ENCODE assay signal across 14 cellular contexts in the genomic region with DNA sequence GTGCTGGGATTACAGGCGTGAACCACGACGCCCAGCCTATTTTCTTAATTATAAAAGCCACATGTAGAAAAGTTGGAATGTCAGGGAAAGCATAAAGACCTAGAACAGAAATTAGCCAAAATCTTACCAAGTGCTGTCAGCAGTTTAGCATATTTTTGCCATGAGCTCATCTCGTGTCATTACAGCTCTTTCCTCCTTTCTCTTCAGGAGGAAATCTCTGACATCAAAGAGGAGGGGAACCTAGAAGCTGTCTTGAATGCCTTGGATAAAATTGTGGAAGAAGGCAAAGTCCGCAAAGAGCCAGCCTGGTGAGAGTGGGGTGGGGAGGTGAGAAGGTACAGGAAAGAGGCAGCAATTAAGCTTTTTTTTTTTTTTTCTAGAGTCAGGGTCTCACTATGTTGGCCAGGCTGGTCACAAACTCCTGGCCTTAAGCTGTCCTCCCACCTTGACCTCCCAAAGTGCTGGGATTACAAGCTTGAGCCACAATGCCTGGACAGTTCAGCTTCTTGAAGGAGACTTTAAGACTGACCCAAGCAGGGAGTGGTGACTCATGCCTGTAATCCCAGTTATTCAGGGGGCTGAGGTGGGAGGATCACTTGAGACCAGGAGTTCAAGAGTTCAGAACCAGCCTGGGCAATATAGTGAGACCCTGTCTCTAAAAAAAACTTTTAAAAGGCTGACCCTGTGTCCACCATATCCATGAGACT. TPM values are rescaled to one million over a fixed set of nuclear protein-coding genes. Genes with fewer than 3 reads are reported as not detected.
A peak's percentile ranks its signal among the peaks of the same experiment; 100 is the strongest.
DNase-seq lines count a peak whose midpoint lies in the region; ATAC-seq and TF ChIP-seq lines count a peak whose summit lies in the region.
"Had no signal": no experiment of that assay in that cellular context is flagged by ENCODE, and none has a peak within 500 bp of the region (broad histone marks: within the 10 kb centered on the region; RNA-seq: fewer than 3 reads in every experiment).

No MANE protein-coding gene starts in this region.

- H3K4me1 ChIP-seq in foreskin keratinocyte = peaks cover 6% of the 10 kb centered on the region
- H3K4me1 ChIP-seq: colonic mucosa, transverse colon had no signal

- H3K27ac Mint-ChIP-seq in activated T-cell treated with anti-CD3 and anti-CD28 coated beads, Interleukin-2, amount 50 U/mL, for 72 hours = no peak overlapping the region
- H3K27ac Mint-ChIP-seq: activated B cell treated with CpG ODN at 0.5 μM for 24 hours, H9, memory B cell had no signal

- DNase-seq in AG10803 (ENCODE audit: low read depth) (peak; percentile 90), M059J (ENCODE audit: low read depth) (peak; percentile 82), choroid plexus epithelial cell (ENCODE audit: low read depth) (peak; percentile 87), myocyte (ENCODE audit: low read depth) (peak; percentile 50), foreskin keratinocyte (no peak), NCI-H128 (lab: John Stamatoyannopoulos, UW; ENCODE audit: unreplicated experiment) (no peak)
- no peak for DNase-seq in activated T-cell treated with anti-CD3 and anti-CD28 coated beads, Interleukin-2, amount 50 U/mL, for 72 hours
- no peak for DNase-seq in stimulated activated CD4-positive, alpha-beta T cell treated with anti-CD3 and anti-CD28 coated beads, Interleukin-4, amount 100 ng/mL, for 1 hour
- DNase-seq: activated B cell treated with CpG ODN at 0.5 μM for 24 hours, colonic mucosa, COR-L47, H9, transverse colon had no signal

- no peaks in the 10 kb centered on the region for H3K27me3 ChIP-seq in foreskin keratinocyte
- H3K27me3 ChIP-seq: colonic mucosa, transverse colon had no signal

- H3K4me3 ChIP-seq in AG10803 (ENCODE audit: low read length) (no peak overlapping the region), choroid plexus epithelial cell (ENCODE audit: low read depth, low read length) (no peak overlapping the region)
- H3K4me3 ChIP-seq: colonic mucosa, transverse colon had no signal

- H3K27ac ChIP-seq in foreskin keratinocyte = no peak overlapping the region
- H3K27ac ChIP-seq: colonic mucosa, transverse colon had no signal

- peaks cover 9 to 22% of the 10 kb centered on the region in 2 donors for H3K36me3 Mint-ChIP-seq in activated T-cell treated with anti-CD3 and anti-CD28 coated beads, Interleukin-2, amount 50 U/mL, for 72 hours (ENCODE audit: insufficient read depth in 2 of 2)

- no peak overlapping the region for H3K4me3 Mint-ChIP-seq in activated T-cell treated with anti-CD3 and anti-CD28 coated beads, Interleukin-2, amount 50 U/mL, for 72 hours
- H3K4me3 Mint-ChIP-seq: activated B cell treated with CpG ODN at 0.5 μM for 24 hours, H9, memory B cell had no signal

- no peak for ATAC-seq in foreskin keratinocyte
- no peak for ATAC-seq in activated T-cell treated with anti-CD3 and anti-CD28 coated beads, Interleukin-2, amount 50 U/mL, for 72 hours (replicated peaks in 1 of 2)

- TF ChIP-seq CTCF in AG10803 (conservative IDR thresholded peaks at IDR 0.05; ENCODE audit: low read length) (no peak), choroid plexus epithelial cell (conservative IDR thresholded peaks at IDR 0.05; ENCODE audit: low read depth, low read length) (no peak), foreskin keratinocyte (conservative IDR thresholded peaks at IDR 0.05) (no peak)

- H3K9me3 Mint-ChIP-seq in activated T-cell treated with anti-CD3 and anti-CD28 coated beads, Interleukin-2, amount 50 U/mL, for 72 hours = no peaks in the 10 kb centered on the region
- H3K9me3 Mint-ChIP-seq: activated B cell treated with CpG ODN at 0.5 μM for 24 hours, H9, memory B cell had no signal

- H3K27me3 Mint-ChIP-seq in activated T-cell treated with anti-CD3 and anti-CD28 coated beads, Interleukin-2, amount 50 U/mL, for 72 hours (ENCODE audit: low read depth) = no peaks in the 10 kb centered on the region
- H3K27me3 Mint-ChIP-seq: activated B cell treated with CpG ODN at 0.5 μM for 24 hours, memory B cell had no signal

- no peaks in the 10 kb centered on the region for H3K4me1 Mint-ChIP-seq in activated T-cell treated with anti-CD3 and anti-CD28 coated beads, Interleukin-2, amount 50 U/mL, for 72 hours (ENCODE audit: low read depth)
- H3K4me1 Mint-ChIP-seq: activated B cell treated with CpG ODN at 0.5 μM for 24 hours, H9, memory B cell had no signal

RNA-seq across cellular contexts. Expression of a gene that starts 8.4 kb away (rescaled TPM):
- not detected in 2 replicates for total RNA-seq in M059J (2014; rRNA removed; shearing (Covaris generic))
- total RNA-seq in myocyte = 152 and 378 TPM in 2 replicates
- polyA plus RNA-seq in myocyte (2012) = 15.9 TPM
- 0.14 and 0.34 TPM in 2 replicates for total RNA-seq in foreskin keratinocyte
- 0.32 and 0.37 TPM in 2 replicates for polyA plus RNA-seq in foreskin keratinocyte
- 1 to 10 TPM; 6.8 to 7.4 TPM for total RNA-seq in activated T-cell treated with anti-CD3 and anti-CD28 coated beads, Interleukin-2, amount 50 U/mL, for 72 hours

RNA-seq across cellular contexts. Expression of a gene that starts 14.3 kb away (rescaled TPM):
- 0.37 and 1.0 TPM in 2 replicates for total RNA-seq in M059J (2014; rRNA removed; shearing (Covaris generic))
- total RNA-seq in myocyte (1.1 and 4.1 TPM in 2 replicates), foreskin keratinocyte (0.63 and 1.2 TPM in 2 replicates)
- 5.3 TPM for polyA plus RNA-seq in myocyte (2012)
- 1.1 and 1.8 TPM in 2 replicates for polyA plus RNA-seq in foreskin keratinocyte
- 10 to 100 TPM in 1 of 2 donors, 1 to 10 TPM in 1; 9.6 to 10.4 TPM for total RNA-seq in activated T-cell treated with anti-CD3 and anti-CD28 coated beads, Interleukin-2, amount 50 U/mL, for 72 hours

RNA-seq across cellular contexts. Expression of a gene that starts 20.8 kb away (rescaled TPM):
- 96.1 and 109 TPM in 2 replicates for total RNA-seq in M059J (2014; rRNA removed; shearing (Covaris generic))
- total RNA-seq in myocyte (81.1 and 85.0 TPM in 2 replicates), foreskin keratinocyte (54.7 and 56.2 TPM in 2 replicates)
- 37.9 TPM for polyA plus RNA-seq in myocyte (2012)
- 75.0 and 76.1 TPM in 2 replicates for polyA plus RNA-seq in foreskin keratinocyte
- 100 to 1,000 TPM; 122 to 127 TPM for total RNA-seq in activated T-cell treated with anti-CD3 and anti-CD28 coated beads, Interleukin-2, amount 50 U/mL, for 72 hours

RNA-seq across cellular contexts. Expression of a gene that starts 39.7 kb away (rescaled TPM):
- 18.5 and 25.8 TPM in 2 replicates for total RNA-seq in M059J (2014; rRNA removed; shearing (Covaris generic))
- total RNA-seq in myocyte = 12.5 and 15.9 TPM in 2 replicates
- polyA plus RNA-seq in myocyte (2012) = 18.8 TPM
- 18.4 and 18.5 TPM in 2 replicates for total RNA-seq in foreskin keratinocyte
- 12.4 and 14.2 TPM in 2 replicates for polyA plus RNA-seq in foreskin keratinocyte
- total RNA-seq in activated T-cell treated with anti-CD3 and anti-CD28 coated beads, Interleukin-2, amount 50 U/mL, for 72 hours = 10 to 100 TPM; 52.3 to 71.0 TPM

RNA-seq across cellular contexts. Expression of a gene that starts 49.1 kb away (rescaled TPM):
- total RNA-seq in M059J (2014; rRNA removed; shearing (Covaris generic)) = 66.7 and 97.0 TPM in 2 replicates
- total RNA-seq in myocyte (104 TPM in 2 replicates), foreskin keratinocyte (58.3 and 60.9 TPM in 2 replicates)
- 72.8 TPM for polyA plus RNA-seq in myocyte (2012)
- polyA plus RNA-seq in foreskin keratinocyte = 32.9 and 35.3 TPM in 2 replicates
- total RNA-seq in activated T-cell treated with anti-CD3 and anti-CD28 coated beads, Interleukin-2, amount 50 U/mL, for 72 hours = 10 to 100 TPM; 77.0 to 79.7 TPM

Comparison
In these comparisons a context has a peak if more than half of its experiments do, and no peak if none do; other contexts are left out.
1. DNase-seq: peak in AG10803 (single experiment), M059J (single experiment), choroid plexus epithelial cell (single experiment) and myocyte (single experiment); none in foreskin keratinocyte (0 of 2), activated T-cell treated with anti-CD3 and anti-CD28 coated beads, Interleukin-2, amount 50 U/mL, for 72 hours (0 of 2), stimulated activated CD4-positive, alpha-beta T cell treated with anti-CD3 and anti-CD28 coated beads, Interleukin-4, amount 100 ng/mL, for 1 hour (single experiment) and NCI-H128 (single experiment).
2. RNA of a gene that starts 8.4 kb away (total RNA-seq): 152 to 378 TPM in myocyte; 6.8 to 7.4 TPM in activated T-cell treated with anti-CD3 and anti-CD28 coated beads, Interleukin-2, amount 50 U/mL, for 72 hours, 0.14 to 0.34 TPM in foreskin keratinocyte and not detected in M059J; every median in the first group is over 10 times any median in the second.